In the genomic region with DNA sequence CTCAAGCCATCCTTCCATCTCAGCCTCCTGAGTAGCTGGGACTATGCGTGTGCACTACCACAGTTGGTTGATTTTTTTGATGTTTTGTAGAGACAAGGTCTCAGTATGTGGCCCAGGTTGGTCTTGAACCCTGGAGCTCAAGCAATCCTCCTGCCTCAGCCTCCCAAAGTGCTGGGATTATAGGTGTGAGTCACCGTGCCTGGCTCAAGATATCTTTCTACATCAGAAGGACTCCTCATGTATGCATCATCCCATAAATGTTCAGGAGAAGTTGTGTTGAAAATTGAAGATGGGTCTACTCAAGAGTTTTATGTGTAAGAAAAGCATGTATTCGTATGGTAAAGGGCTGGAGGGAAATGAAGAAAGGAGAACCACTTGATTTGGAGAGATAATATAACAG, we compare ENCODE assay signal across 20 cellular contexts.
DNase-seq lines count a peak whose midpoint lies in the region; ATAC-seq, FAIRE-seq and TF ChIP-seq lines count a peak whose summit lies in the region.
"Had no signal": no experiment of that assay in that cellular context is flagged by ENCODE, and none has a peak within 500 bp of the region (broad histone marks: within the 10 kb centered on the region; RNA-seq: fewer than 3 reads in every experiment).

No MANE protein-coding gene starts in this region.

- peak overlapping the region; percentile 52 for H3K4me3 Mint-ChIP-seq in Caco-2 (ENCODE audit: unreplicated experiment)
- H3K4me3 Mint-ChIP-seq in CD4-positive, alpha-beta T cell = no peak overlapping the region

- intact Hi-C loops in Caco-2 (cut with micrococcal nuclease; ENCODE audit: unreplicated experiment) = loop anchor here (1.0 kb wide), 1 partner anchor 49 kb away; no protein-coding TSS in a partner anchor
- intact Hi-C loops in colonic mucosa (cut with DNase I) = no loop called here
- intact Hi-C loops in CD4-positive, alpha-beta T cell (cut with DNase I, micrococcal nuclease) = no loop called here

- H3K9ac ChIP-seq in colonic mucosa (ENCODE audit: low read depth in 2 of 2, low read length in 2 of 2) = peak overlapping the region in 1 of 2 donors; percentile 48
- H3K9ac ChIP-seq: BLaER1, KMS-11 had no signal

- POLR2A ChIA-PET in Caco-2 (lab: Charles Lee) = interaction anchor here (0.7 to 1.8 kb wide), 3 partner anchors 17 to 72 kb away, joined by 4 to 5 read pairs (median 5); a partner anchor contains a TSS
- POLR2A ChIA-PET in CD4-positive, alpha-beta T cell (lab: Charles Lee) = no interaction called here

- H3K4me3 ChIP-seq in Caco-2 (ENCODE audit: low read depth, low read length) (no peak overlapping the region), colonic mucosa (no peak overlapping the region), small intestine (ENCODE audit: low read depth in 1 of 2, low read length in 2 of 2) (no peak overlapping the region)
- H3K4me3 ChIP-seq: A549, BLaER1, SJCRH30 had no signal

- BruUV-seq in Caco-2 (replicated peaks; lab: Mats Ljungman, UMichigan) = TSS peak; percentile 50

- H3K36me3 Mint-ChIP-seq in Caco-2 (ENCODE audit: insufficient read depth, unreplicated experiment) = peaks cover 5% of the 10 kb centered on the region
- no peaks in the 10 kb centered on the region for H3K36me3 Mint-ChIP-seq in CD4-positive, alpha-beta T cell (ENCODE audit: low read depth)

- peak overlapping the region; percentile 85 for H3K27ac ChIP-seq in colonic mucosa
- peak overlapping the region; percentile 73 to 86 for H3K27ac ChIP-seq in small intestine (ENCODE audit: low read depth in 1 of 2, low read length in 1 of 2)
- H3K27ac ChIP-seq in CD4-positive, alpha-beta T cell (ENCODE audit: low read depth, low read length) = no peak overlapping the region
- H3K27ac ChIP-seq: A549, BLaER1, KMS-11 had no signal

- H3K9me3 Mint-ChIP-seq in Caco-2 (ENCODE audit: unreplicated experiment) = no peaks in the 10 kb centered on the region
- no peaks in the 10 kb centered on the region for H3K9me3 Mint-ChIP-seq in CD4-positive, alpha-beta T cell

- no peaks in the 10 kb centered on the region for H3K27me3 Mint-ChIP-seq in Caco-2 (ENCODE audit: insufficient read depth, unreplicated experiment)
- H3K27me3 Mint-ChIP-seq in CD4-positive, alpha-beta T cell = no peaks in the 10 kb centered on the region

- H3K27ac Mint-ChIP-seq in Caco-2 (ENCODE audit: unreplicated experiment) = peak overlapping the region; percentile 96
- H3K27ac Mint-ChIP-seq in CD4-positive, alpha-beta T cell = no peak overlapping the region

- peaks cover 63% of the 10 kb centered on the region for H3K4me1 Mint-ChIP-seq in Caco-2 (ENCODE audit: low read depth, unreplicated experiment)
- H3K4me1 Mint-ChIP-seq in CD4-positive, alpha-beta T cell (ENCODE audit: low read depth) = peaks cover 9% of the 10 kb centered on the region

- H3K9me3 ChIP-seq in Caco-2 (no peaks in the 10 kb centered on the region), colonic mucosa (no peaks in the 10 kb centered on the region), small intestine (ENCODE audit: control insufficient read depth, low read depth) (no peaks in the 10 kb centered on the region)
- no peaks in the 10 kb centered on the region for H3K9me3 ChIP-seq in CD4-positive, alpha-beta T cell (ENCODE audit: control insufficient read depth, low read length)
- H3K9me3 ChIP-seq: A549, BLaER1, SJCRH30 had no signal

- DNase-seq in Caco-2 = no peak
- DNase-seq in HT-29 (ENCODE audit: low spot score) = peak; percentile 37
- DNase-seq in colonic mucosa = no peak
- peak; percentile 44 for DNase-seq in small intestine
- no peak for DNase-seq in germinal center (ENCODE audit: low spot score)
- no peak for DNase-seq in dedifferentiated amniotic fluid mesenchymal stem cell (ENCODE audit: extremely low spot score)
- DNase-seq in NCI-H1105 treated with DMSO at 0.1 percent for 48 hours (lab: John Stamatoyannopoulos, UW) = no peak
- DNase-seq in CD4-positive, alpha-beta T cell = no peak
- DNase-seq: DMS79 treated with DMSO at 0.1 percent for 48 hours, NCI-H1436, NCI-H1930, NCI-H226, NCI-H524, NCI-H82, SJCRH30 had no signal

- WGBS in small intestine, 3 donors = 43 to 74% (median 63%) methylated on average over 3 of the region's 3 CpGs

- H3K4me1 ChIP-seq in Caco-2 (peaks cover 75% of the 10 kb centered on the region), colonic mucosa (peaks cover 4% of the 10 kb centered on the region), small intestine (ENCODE audit: control insufficient read depth in 2 of 2, insufficient read depth in 1 of 2, low read depth in 1 of 2, low read length in 1 of 2) (peaks cover 0 to 5% of the 10 kb centered on the region in 2 donors)
- H3K4me1 ChIP-seq: BLaER1 had no signal

- TF ChIP-seq CTCF in Caco-2 (IDR thresholded peaks at IDR 0.05; ENCODE audit: insufficient read depth in 1 of 2, low read depth in 1 of 2, low read length in 1 of 2, severe bottlenecking in 1 of 2, unreplicated experiment in 1 of 2) (no peak), colonic mucosa (IDR thresholded peaks at IDR 0.05) (no peak)
- TF ChIP-seq CTCF in CD4-positive, alpha-beta T cell (IDR thresholded peaks at IDR 0.05) = no peak

- H3K27me3 ChIP-seq in Caco-2 (replicated peaks; ENCODE audit: control insufficient read depth, insufficient read depth, low read length) (no peaks in the 10 kb centered on the region), colonic mucosa (no peaks in the 10 kb centered on the region), small intestine (ENCODE audit: control insufficient read depth in 2 of 2, insufficient read depth in 2 of 2, low read length in 2 of 2) (no peaks in the 10 kb centered on the region)
- H3K27me3 ChIP-seq in CD4-positive, alpha-beta T cell (ENCODE audit: control insufficient read depth, insufficient read depth, low read length) = peaks cover 4% of the 10 kb centered on the region
- H3K27me3 ChIP-seq: BLaER1, SJCRH30 had no signal

- H3K36me3 ChIP-seq in Caco-2 (ENCODE audit: control insufficient read depth, insufficient read depth, low read length) = no peaks in the 10 kb centered on the region
- H3K36me3 ChIP-seq in colonic mucosa = no peaks in the 10 kb centered on the region
- H3K36me3 ChIP-seq in small intestine (ENCODE audit: control insufficient read depth in 2 of 2, insufficient read depth in 2 of 2, low read length in 2 of 2) = no peaks in the 10 kb centered on the region
- H3K36me3 ChIP-seq: BLaER1, SJCRH30 had no signal

- ATAC-seq in CD4-positive, alpha-beta T cell (ENCODE audit: poor library complexity) = no peak

- no peak for FAIRE-seq in small intestine (lab: Jason Lieb, UNC)
- FAIRE-seq: A549, G401.6, H1 had no signal

- CTCF ChIA-PET in Caco-2 (lab: Charles Lee) = interaction anchor here (0.9 kb wide), 2 partner anchors 25 to 71 kb away, joined by 3 to 4 read pairs; no protein-coding TSS in a partner anchor
- CTCF ChIA-PET in CD4-positive, alpha-beta T cell (lab: Charles Lee) = interaction anchor here (0.7 kb wide), 1 partner anchor 151 kb away, joined by 3 read pairs; no protein-coding TSS in a partner anchor

Comparison
In these comparisons a context has a peak if more than half of its experiments do, and no peak if none do; other contexts are left out.
1. DNase-seq: peak in HT-29 (single experiment) and small intestine (single experiment); none in Caco-2 (0 of 2), colonic mucosa (single experiment), germinal center (single experiment), dedifferentiated amniotic fluid mesenchymal stem cell (single experiment), NCI-H1105 treated with DMSO at 0.1 percent for 48 hours (single experiment) and CD4-positive, alpha-beta T cell (0 of 10).